In genomic region chr12:30145351-30146017, GRCh38 we compare ENCODE assay signal across 30 cellular contexts.
DNase-seq lines count a peak whose midpoint lies in the region; ATAC-seq and TF ChIP-seq lines count a peak whose summit lies in the region.
"Had no signal": no experiment of that assay in that cellular context is flagged by ENCODE, and none has a peak within 500 bp of the region (broad histone marks: within the 10 kb centered on the region; RNA-seq: fewer than 3 reads in every experiment).

No MANE protein-coding gene starts in this region.

- H4K20me1 ChIP-seq in SK-N-SH (ENCODE audit: insufficient read depth) (no peaks in the 10 kb centered on the region), osteoblast (ENCODE audit: insufficient read depth, low read length) (no peaks in the 10 kb centered on the region)

- H3K4me2 ChIP-seq in SK-N-SH: no peak overlapping the region
- peak overlapping the region; percentile 10 for H3K4me2 ChIP-seq in skeletal muscle satellite cell (ENCODE audit: low read length)
- no peak overlapping the region for H3K4me2 ChIP-seq in osteoblast (ENCODE audit: insufficient read depth, low read length)
- H3K4me2 ChIP-seq: hepatocyte had no signal

- TF ChIP-seq RAD21 in SK-N-SH (IDR thresholded peaks at IDR 0.05; ENCODE audit: low read length): no peak

- H3K36me3 ChIP-seq in SK-N-SH (replicated peaks in 1 of 2; ENCODE audit: control insufficient read depth in 1 of 2, insufficient read depth in 2 of 2, low read length in 1 of 2): no peaks in the 10 kb centered on the region
- H3K36me3 ChIP-seq in skeletal muscle satellite cell (ENCODE audit: insufficient read depth, low read length): no peaks in the 10 kb centered on the region
- H3K36me3 ChIP-seq in aorta (ENCODE audit: control insufficient read depth in 1 of 2, insufficient read depth in 2 of 2, low read length in 1 of 2): no peaks in the 10 kb centered on the region
- no peaks in the 10 kb centered on the region for H3K36me3 ChIP-seq in osteoblast (ENCODE audit: insufficient read depth, low read length)
- H3K36me3 ChIP-seq: BE2C, colonic mucosa, left lung, SJCRH30, spleen, transverse colon had no signal

- H3K79me2 ChIP-seq in SK-N-SH (ENCODE audit: insufficient read depth) (no peaks in the 10 kb centered on the region), osteoblast (ENCODE audit: insufficient read depth, low read length) (no peaks in the 10 kb centered on the region)
- H3K79me2 ChIP-seq: hepatocyte had no signal

- no peaks in the 10 kb centered on the region for H3F3A ChIP-seq in SK-N-SH (replicated peaks; ENCODE audit: insufficient read depth)

- no peak for ATAC-seq in SK-N-SH treated with all-trans-retinoic acid at 6 μM for 48 hours
- ATAC-seq in aorta (ENCODE audit: low FRiP score): no peak
- ATAC-seq in HG03432 (IDR thresholded peaks at IDR 0.05; ENCODE audit: unreplicated experiment): no peak
- ATAC-seq: activated T-cell treated with anti-CD3 and anti-CD28 coated beads, Interleukin-2, amount 50 U/mL, for 72 hours; effector memory CD8-positive, alpha-beta T cell; foreskin keratinocyte; GM12878; left lung had no signal

- POLR2A ChIA-PET in SK-N-SH (lab: Yijun Ruan, JAX): no interaction called here

- DNase-seq in SK-N-SH (no peak), NCI-H748 treated with DMSO at 0.1 percent for 48 hours (lab: John Stamatoyannopoulos, UW) (peak; percentile 31), kidney glomerular epithelial cell (lab: John Stamatoyannopoulos, UW) (peak; percentile 54), aorta (no peak), osteoblast (ENCODE audit: insufficient read length, low spot score, missing footprints) (no peak)
- DNase-seq: ACHN; activated B cell treated with CpG ODN at 0.5 μM for 24 hours; activated naive CD4-positive, alpha-beta T cell treated with anti-CD3 and anti-CD28 coated beads for 36 hours; activated T-cell treated with anti-CD3 and anti-CD28 coated beads, Interleukin-2, amount 50 U/mL, for 72 hours; amniotic stem cell; BE2C; colonic mucosa; COR-L47; DND-41; effector memory CD8-positive, alpha-beta T cell; foreskin keratinocyte; left lung; mesenchymal stem cell; NCI-H1436 treated with DMSO at 0.1 percent for 48 hours; NCI-H510A; occipital lobe; SJCRH30; spleen; T-helper 1 cell; transverse colon had no signal

- no peak overlapping the region for H2AFZ ChIP-seq in SK-N-SH (ENCODE audit: low read depth)
- H2AFZ ChIP-seq in osteoblast (ENCODE audit: low read length): no peak overlapping the region
- H2AFZ ChIP-seq: hepatocyte had no signal

- H3K4me1 ChIP-seq in SK-N-SH (ENCODE audit: control insufficient read depth in 1 of 2, insufficient read depth in 2 of 2, low read depth in 1 of 2, low read length in 1 of 2) (peaks cover 0 to 17% of the 10 kb centered on the region in 2 experiments; a peak in 1 of 4 replicates), skeletal muscle satellite cell (ENCODE audit: control insufficient read depth, insufficient read depth, low read length) (peaks cover 21% of the 10 kb centered on the region), aorta (ENCODE audit: control insufficient read depth in 1 of 2, insufficient read depth in 2 of 2, low read length in 2 of 2) (peaks cover 2 to 3% of the 10 kb centered on the region in 2 donors), osteoblast (ENCODE audit: insufficient read depth, low read length) (peaks cover 13% of the 10 kb centered on the region)
- H3K4me1 ChIP-seq: BE2C, colonic mucosa, foreskin keratinocyte, left lung, SJCRH30, spleen, transverse colon had no signal

- no peak overlapping the region for H3K4me3 ChIP-seq in SK-N-SH (ENCODE audit: low read depth in 2 of 2, low read length in 1 of 2)
- H3K4me3 ChIP-seq in skeletal muscle satellite cell (ENCODE audit: low read length): no peak overlapping the region
- H3K4me3 ChIP-seq in aorta (ENCODE audit: low read length in 2 of 2): no peak overlapping the region
- no peak overlapping the region for H3K4me3 ChIP-seq in osteoblast (ENCODE audit: insufficient read depth, low read length)
- H3K4me3 ChIP-seq: colonic mucosa, GM12878, hepatocyte, left lung, SJCRH30, spleen, transverse colon had no signal

- H3K9ac ChIP-seq in SK-N-SH (no peak overlapping the region), skeletal muscle satellite cell (ENCODE audit: low read depth, low read length) (no peak overlapping the region)

- H3K9me2 ChIP-seq in SK-N-SH: no peaks in the 10 kb centered on the region

- no peak for TF ChIP-seq EP300 in SK-N-SH (IDR thresholded peaks at IDR 0.05; ENCODE audit: borderline replicate concordance in 1 of 2, low read depth in 1 of 2, low read length in 1 of 2)

- whole genome bisulfite sequencing in SK-N-SH (ENCODE audit: low lambda C conversion rate): 11% methylated on average over 1 of the region's 1 CpG
- 60 to 70% methylated on average over 1 of the region's 1 CpG for WGBS in aorta, 2 donors

- CTCF ChIA-PET in SK-N-SH (lab: Yijun Ruan, JAX): no interaction called here

- no peaks in the 10 kb centered on the region for H3K27me3 ChIP-seq in SK-N-SH (ENCODE audit: insufficient read depth)
- H3K27me3 ChIP-seq in skeletal muscle satellite cell (ENCODE audit: control insufficient read depth, insufficient read depth, low read length): no peaks in the 10 kb centered on the region
- no peaks in the 10 kb centered on the region for H3K27me3 ChIP-seq in aorta (ENCODE audit: control insufficient read depth in 1 of 2, insufficient read depth in 2 of 2, low read length in 1 of 2)
- H3K27me3 ChIP-seq in osteoblast (ENCODE audit: insufficient read depth, low read length): no peaks in the 10 kb centered on the region
- H3K27me3 ChIP-seq: BE2C, colonic mucosa, foreskin keratinocyte, hepatocyte, left lung, SJCRH30, spleen, transverse colon had no signal

- H3K27ac ChIP-seq in SK-N-SH (ENCODE audit: low read depth in 2 of 2, low read length in 1 of 2): no peak overlapping the region
- no peak overlapping the region for H3K27ac ChIP-seq in aorta (ENCODE audit: low read depth in 1 of 2, low read length in 2 of 2)
- H3K27ac ChIP-seq in osteoblast (ENCODE audit: low read depth, low read length): no peak overlapping the region
- H3K27ac ChIP-seq: colonic mucosa, foreskin keratinocyte, hepatocyte, left lung, SJCRH30, spleen, transverse colon had no signal

- H3K9me3 ChIP-seq in SK-N-SH (no peaks in the 10 kb centered on the region), skeletal muscle satellite cell (replicated peaks; ENCODE audit: low read length) (no peaks in the 10 kb centered on the region), aorta (ENCODE audit: control insufficient read depth, low read length) (no peaks in the 10 kb centered on the region), osteoblast (ENCODE audit: low read depth, low read length) (no peaks in the 10 kb centered on the region)
- H3K9me3 ChIP-seq: BE2C, colonic mucosa, left lung, SJCRH30, transverse colon had no signal

- TF ChIP-seq CTCF in SK-N-SH (IDR thresholded peaks at IDR 0.05): no peak
- no peak for TF ChIP-seq CTCF in osteoblast (IDR thresholded peaks at IDR 0.05; ENCODE audit: extremely low read depth, low read depth, low read length)

- intact Hi-C loops in aorta (cut with DNase I): no loop called here

TF ChIP-seq in SK-N-SH treated with all-trans-retinoic acid at 6 μM for 48 hours, 23 proteins besides CTCF, POLR2A, EP300 and RAD21:
- TF ChIP-seq ISL1 (CRISPR knock-in tag; IDR thresholded peaks at IDR 0.05): peak; percentile 63; the same call in 1 of the 2 replicates
- TF ChIP-seq ZFP30 (CRISPR knock-in tag; IDR thresholded peaks at IDR 0.05): no peak
- no peak for TF ChIP-seq TOX (CRISPR knock-in tag; IDR thresholded peaks at IDR 0.05; ENCODE audit: borderline replicate concordance)
- TF ChIP-seq RARB (CRISPR knock-in tag; IDR thresholded peaks at IDR 0.05): no peak
- TF ChIP-seq CSDC2 (CRISPR knock-in tag; IDR thresholded peaks at IDR 0.05): no peak
- TF ChIP-seq ZNF565 (CRISPR knock-in tag; conservative IDR thresholded peaks at IDR 0.05; ENCODE audit: low read depth): no peak
TF ChIP-seq in SK-N-SH treated with all-trans-retinoic acid at 6 μM for 48 hours: peak in this region for 1.

TF ChIP-seq in SK-N-SH, 30 proteins besides CTCF, POLR2A, EP300 and RAD21:
- TF ChIP-seq, protein P1, sequence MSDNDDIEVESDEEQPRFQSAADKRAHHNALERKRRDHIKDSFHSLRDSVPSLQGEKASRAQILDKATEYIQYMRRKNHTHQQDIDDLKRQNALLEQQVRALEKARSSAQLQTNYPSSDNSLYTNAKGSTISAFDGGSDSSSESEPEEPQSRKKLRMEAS (IDR thresholded peaks at IDR 0.05; ENCODE audit: low read depth): no peak
- TF ChIP-seq GABPA (IDR thresholded peaks at IDR 0.05; ENCODE audit: low read depth): no peak
- TF ChIP-seq TAF1 (IDR thresholded peaks at IDR 0.05; ENCODE audit: borderline replicate concordance, low read depth, low read length): no peak

Comparison
In these comparisons a context has a peak if more than half of its experiments do, and no peak if none do; other contexts are left out.
1. DNase-seq: peak in NCI-H748 treated with DMSO at 0.1 percent for 48 hours (single experiment) and kidney glomerular epithelial cell (single experiment); none in SK-N-SH (single experiment), aorta (0 of 2) and osteoblast (single experiment).